In the genomic region with DNA sequence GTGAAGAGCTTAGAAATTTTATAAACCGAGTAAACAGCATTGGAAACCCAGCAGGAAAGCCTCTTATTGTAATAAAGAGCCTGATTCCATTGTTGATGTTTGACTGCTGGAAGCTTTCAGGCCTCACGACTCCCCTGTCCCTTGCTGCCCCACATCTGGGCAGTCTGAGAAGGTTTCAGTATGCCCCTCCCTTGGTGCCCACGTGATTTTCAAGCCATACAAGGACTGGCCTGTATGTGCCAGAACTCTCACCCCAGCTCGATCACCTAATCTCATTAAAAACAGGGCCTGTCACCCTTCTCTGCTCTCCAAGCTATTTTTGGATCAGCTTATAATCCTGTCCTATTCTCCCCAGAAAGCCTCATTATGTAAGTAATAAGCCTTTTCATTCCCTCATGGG, we compare ENCODE assay signal across 21 cellular contexts. TPM values are rescaled to one million over a fixed set of nuclear protein-coding genes. Genes with fewer than 3 reads are reported as not detected.
A peak's percentile ranks its signal among the peaks of the same experiment; 100 is the strongest.
DNase-seq lines count a peak whose midpoint lies in the region; ATAC-seq, FAIRE-seq and TF ChIP-seq lines count a peak whose summit lies in the region.
"Had no signal": no experiment of that assay in that cellular context is flagged by ENCODE, and none has a peak within 500 bp of the region (broad histone marks: within the 10 kb centered on the region; RNA-seq: fewer than 3 reads in every experiment).

No MANE protein-coding gene starts in this region.

- no peaks in the 10 kb centered on the region for H3K27me3 Mint-ChIP-seq in WTC11 (ENCODE audit: low read depth)
- H3K27me3 Mint-ChIP-seq in activated T-helper 17 cell treated with anti-CD3 and anti-CD28 coated beads, Interleukin-2, amount 50 U/mL, for 72 hours: no peaks in the 10 kb centered on the region

- H3K4me3 Mint-ChIP-seq in WTC11: no peak overlapping the region
- no peak overlapping the region for H3K4me3 Mint-ChIP-seq in activated T-helper 17 cell treated with anti-CD3 and anti-CD28 coated beads, Interleukin-2, amount 50 U/mL, for 72 hours
- H3K4me3 Mint-ChIP-seq: HFFc6 had no signal

- no peak overlapping the region for H3K18ac ChIP-seq in mesenchymal stem cell (ENCODE audit: low read depth in 1 of 2, low read length in 2 of 2)

- H3K79me1 ChIP-seq in mesenchymal stem cell (replicated peaks; ENCODE audit: low read length, poor library complexity, severe bottlenecking): no peaks in the 10 kb centered on the region

- peak; percentile 94 for FAIRE-seq in D721Med (lab: Jason Lieb, UNC)
- FAIRE-seq: A549, HepG2 had no signal

- no peak overlapping the region for H4K8ac ChIP-seq in mesenchymal stem cell (ENCODE audit: low read length)

- DNase-seq in D721Med (ENCODE audit: insufficient read length, low spot score): no peak
- DNase-seq in NCI-H524 (lab: John Stamatoyannopoulos, UW): peak; percentile 60 to 71
- DNase-seq in WTC11 (ENCODE audit: low spot score): peak; percentile 12
- DNase-seq in mesenchymal stem cell: no peak
- DNase-seq in left lung: no peak
- DNase-seq in mammary epithelial cell: no peak
- DNase-seq: C1 segment of cervical spinal cord, DMS53, HFFc6, Kasumi-1, MM.1S, NCI-H1092 treated with DMSO at 0.1 percent for 48 hours, NCI-H1694 treated with DMSO at 0.1 percent for 48 hours, NCI-H446, NCI-H748 treated with DMSO at 0.1 percent for 48 hours had no signal

- H3K23ac ChIP-seq in mesenchymal stem cell (ENCODE audit: low read length in 2 of 2): no peak overlapping the region

- H3K27me3 ChIP-seq in mesenchymal stem cell (ENCODE audit: control insufficient read depth in 1 of 2, insufficient read depth in 1 of 2, low read length in 2 of 2) (peaks cover 0 to 6% of the 10 kb centered on the region in 2 experiments), left lung (no peaks in the 10 kb centered on the region), mammary epithelial cell (ENCODE audit: insufficient read depth, low read length) (peaks cover 3% of the 10 kb centered on the region)

- H2AK5ac ChIP-seq in mesenchymal stem cell (ENCODE audit: low read length, severe bottlenecking): peak overlapping the region; percentile 3

- dilution Hi-C loops in mammary epithelial cell (cut with HindIII; ENCODE audit: low sequenced_read_pairs): no loop called here

- intact Hi-C loops in left lung (cut with DNase I) (no loop called here), mammary epithelial cell (cut with micrococcal nuclease) (loop anchor here (10.0 kb wide), 2 partner anchors 135 to 225 kb away; partner anchors contain the start of gene LDHB)

- 58% methylated on average over 4 of the region's 4 CpGs for WGBS in mesenchymal stem cell
- 68% methylated on average over 4 of the region's 4 CpGs for WGBS in mammary epithelial cell (ENCODE audit: low coverage, missing lambda C conversion rate)

- H3K4me3 ChIP-seq in mesenchymal stem cell (ENCODE audit: insufficient read depth in 1 of 2, low read depth in 1 of 2, low read length in 2 of 2) (no peak overlapping the region), left lung (no peak overlapping the region), mammary epithelial cell (replicated peaks in 1 of 3; ENCODE audit: insufficient read depth in 1 of 3, low read depth in 2 of 3, low read length in 3 of 3) (no peak overlapping the region)
- H3K4me3 ChIP-seq: A549 had no signal

- H3K9ac ChIP-seq in mesenchymal stem cell (ENCODE audit: low read length) (no peak overlapping the region), mammary epithelial cell (ENCODE audit: insufficient read depth, low read length) (no peak overlapping the region)

- POLR2A ChIA-PET in WTC11 (lab: Charles Lee): no interaction called here

- no peak overlapping the region for H2BK15ac ChIP-seq in mesenchymal stem cell (ENCODE audit: low read depth, poor library complexity, severe bottlenecking)

- H3K4me2 ChIP-seq in mesenchymal stem cell (ENCODE audit: low read length, poor library complexity, severe bottlenecking): no peak overlapping the region
- H3K4me2 ChIP-seq in mammary epithelial cell (ENCODE audit: insufficient read depth, low read depth, low read length): no peak overlapping the region
- H3K4me2 ChIP-seq: A549 had no signal

- H3K36me3 ChIP-seq in mesenchymal stem cell (ENCODE audit: control insufficient read depth in 1 of 2, insufficient read depth in 2 of 2, low read depth in 1 of 2, low read length in 2 of 2): no peaks in the 10 kb centered on the region
- H3K36me3 ChIP-seq in left lung: no peaks in the 10 kb centered on the region
- no peaks in the 10 kb centered on the region for H3K36me3 ChIP-seq in mammary epithelial cell (ENCODE audit: insufficient read depth, low read length)

- no peak overlapping the region for H2BK5ac ChIP-seq in mesenchymal stem cell (ENCODE audit: low read depth, low read length, poor library complexity, severe bottlenecking)

- in situ Hi-C loops in mammary epithelial cell (cut with MboI; ENCODE audit: low sequenced_read_pairs in 2 of 2): no loop called here

- no peaks in the 10 kb centered on the region for H3K79me2 ChIP-seq in mammary epithelial cell (ENCODE audit: insufficient read depth, low read length)

- H4K91ac ChIP-seq in mesenchymal stem cell (ENCODE audit: low read length): no peak overlapping the region

- peak; percentile 91 for ATAC-seq in WTC11
- ATAC-seq in activated T-helper 17 cell treated with anti-CD3 and anti-CD28 coated beads, Interleukin-2, amount 50 U/mL, for 72 hours (replicated peaks): no peak
- no peak for ATAC-seq in left lung
- no peak for ATAC-seq in GM21529 (IDR thresholded peaks at IDR 0.05; ENCODE audit: unreplicated experiment)
- ATAC-seq: A549, HepG2 had no signal

- H3K27ac Mint-ChIP-seq in WTC11: no peak overlapping the region
- H3K27ac Mint-ChIP-seq in activated T-helper 17 cell treated with anti-CD3 and anti-CD28 coated beads, Interleukin-2, amount 50 U/mL, for 72 hours: no peak overlapping the region
- H3K27ac Mint-ChIP-seq: HFFc6 had no signal

- CTCF ChIA-PET in WTC11 (lab: Charles Lee) (interaction anchor here (0.7 kb wide), 1 partner anchor 117 kb away, joined by 3 read pairs; no protein-coding TSS in a partner anchor), mammary epithelial cell (lab: Charles Lee; ENCODE audit: low non-redundant PET) (no interaction called here)

- H3K4ac ChIP-seq in mesenchymal stem cell (ENCODE audit: low read depth in 1 of 2, low read length in 2 of 2): no peak overlapping the region

- H2AFZ ChIP-seq in mesenchymal stem cell (ENCODE audit: low read depth, low read length) (no peak overlapping the region), mammary epithelial cell (ENCODE audit: low read depth, low read length) (no peak overlapping the region)

- H3K36me3 Mint-ChIP-seq in WTC11: no peaks in the 10 kb centered on the region
- no peaks in the 10 kb centered on the region for H3K36me3 Mint-ChIP-seq in activated T-helper 17 cell treated with anti-CD3 and anti-CD28 coated beads, Interleukin-2, amount 50 U/mL, for 72 hours (ENCODE audit: low read depth)

- H3K14ac ChIP-seq in mesenchymal stem cell (ENCODE audit: low read length in 2 of 2): no peak overlapping the region

- no peak for TF ChIP-seq CTCF in D721Med (IDR thresholded peaks at IDR 0.05; ENCODE audit: insufficient read depth, missing control alignments)
- no peak for TF ChIP-seq CTCF in WTC11 (IDR thresholded peaks at IDR 0.05)
- TF ChIP-seq CTCF in left lung (IDR thresholded peaks at IDR 0.05): no peak
- TF ChIP-seq CTCF in mammary epithelial cell (conservative IDR thresholded peaks at IDR 0.05 in 1 of 2, IDR thresholded peaks at IDR 0.05 in 1 of 2; ENCODE audit: extremely low read depth in 1 of 2, insufficient read depth in 1 of 2, low read depth in 1 of 2, low read length in 2 of 2): no peak

- no peak overlapping the region for H2BK120ac ChIP-seq in mesenchymal stem cell (ENCODE audit: low read depth, low read length)

- no TSS peak for BruUV-seq in mammary epithelial cell (replicated peaks; lab: Mats Ljungman, UMichigan)

- no peaks in the 10 kb centered on the region for H3K4me1 Mint-ChIP-seq in WTC11
- H3K4me1 Mint-ChIP-seq in activated T-helper 17 cell treated with anti-CD3 and anti-CD28 coated beads, Interleukin-2, amount 50 U/mL, for 72 hours: no peaks in the 10 kb centered on the region

- H4K20me1 ChIP-seq in mammary epithelial cell (ENCODE audit: insufficient read depth, low read length): no peaks in the 10 kb centered on the region

- H3K9me3 Mint-ChIP-seq in WTC11: peaks cover 14% of the 10 kb centered on the region
- H3K9me3 Mint-ChIP-seq in activated T-helper 17 cell treated with anti-CD3 and anti-CD28 coated beads, Interleukin-2, amount 50 U/mL, for 72 hours: no peaks in the 10 kb centered on the region
- H3K9me3 Mint-ChIP-seq: HFFc6 had no signal

- H2BK12ac ChIP-seq in mesenchymal stem cell (ENCODE audit: low read length in 2 of 2): no peak overlapping the region

- no peak overlapping the region for H3K27ac ChIP-seq in mesenchymal stem cell (ENCODE audit: low read length, poor library complexity, severe bottlenecking)
- no peak overlapping the region for H3K27ac ChIP-seq in left lung
- no peak overlapping the region for H3K27ac ChIP-seq in mammary epithelial cell (ENCODE audit: insufficient read depth, low read depth, low read length)
- H3K27ac ChIP-seq: A549 had no signal

- H3K9me3 ChIP-seq in mesenchymal stem cell (ENCODE audit: control insufficient read depth, low read length): no peaks in the 10 kb centered on the region
- H3K9me3 ChIP-seq in left lung: no peaks in the 10 kb centered on the region
- H3K9me3 ChIP-seq in mammary epithelial cell (replicated peaks; ENCODE audit: insufficient read depth, low read length): no peaks in the 10 kb centered on the region
- H3K9me3 ChIP-seq: A549 had no signal

- H3K4me1 ChIP-seq in mesenchymal stem cell (ENCODE audit: control insufficient read depth, insufficient read depth, low read depth, low read length) (peaks cover 1% of the 10 kb centered on the region), left lung (no peaks in the 10 kb centered on the region), mammary epithelial cell (ENCODE audit: insufficient read depth, low read length) (no peaks in the 10 kb centered on the region)
- H3K4me1 ChIP-seq: A549 had no signal

TF ChIP-seq in WTC11, 78 proteins besides CTCF, POLR2A, EP300 and RAD21 (continues in another document):
- TF ChIP-seq ATF1 (CRISPR knock-in tag; IDR thresholded peaks at IDR 0.05): no peak

RNA-seq across cellular contexts. Expression of gene PYROXD1, which starts 7.5 kb away (rescaled TPM):
- total RNA-seq in WTC11 (2021) (4.5 to 6.9 TPM (median 4.9 TPM) in 3 replicates), left lung (10 to 100 TPM; 18.9 to 19.8 TPM), mammary epithelial cell (10 to 100 TPM; 17.7 to 21.8 TPM)
- polyA plus RNA-seq in mesenchymal stem cell (2013, experiment 1 of 2): 8.7 TPM
- 9.0 TPM for polyA plus RNA-seq in mesenchymal stem cell (2013, experiment 2 of 2)
- total RNA-seq in activated T-helper 17 cell treated with anti-CD3 and anti-CD28 coated beads, Interleukin-2, amount 50 U/mL, for 72 hours: 10 to 100 TPM; 29.8 to 41.2 TPM
- 11.4 TPM for polyA plus RNA-seq in mammary epithelial cell
- 6.0 TPM for polyA minus RNA-seq in mammary epithelial cell

RNA-seq across cellular contexts. Expression of gene IAPP, which starts 57.3 kb away (rescaled TPM):
- total RNA-seq in WTC11 (2021): not detected in 3 replicates
- not detected for polyA plus RNA-seq in mesenchymal stem cell (2013, experiment 1 of 2)
- not detected for polyA plus RNA-seq in mesenchymal stem cell (2013, experiment 2 of 2)
- total RNA-seq in activated T-helper 17 cell treated with anti-CD3 and anti-CD28 coated beads, Interleukin-2, amount 50 U/mL, for 72 hours: not detected
- not detected for total RNA-seq in left lung
- not detected for total RNA-seq in mammary epithelial cell
- not detected for polyA plus RNA-seq in mammary epithelial cell
- not detected for polyA minus RNA-seq in mammary epithelial cell
- total RNA-seq: H4, HepG2, HFFc6, SK-MEL-5 had no signal
- polyA plus RNA-seq: HepG2 had no signal

Comparison
In these comparisons a context has a peak if more than half of its experiments do, and no peak if none do; other contexts are left out.
1. DNase-seq: peak in NCI-H524 (2 of 2) and WTC11 (single experiment); none in D721Med (single experiment), mesenchymal stem cell (single experiment), left lung (0 of 2) and mammary epithelial cell (single experiment).